21 cellular contexts compared by ENCODE assay signal in the genomic region with DNA sequence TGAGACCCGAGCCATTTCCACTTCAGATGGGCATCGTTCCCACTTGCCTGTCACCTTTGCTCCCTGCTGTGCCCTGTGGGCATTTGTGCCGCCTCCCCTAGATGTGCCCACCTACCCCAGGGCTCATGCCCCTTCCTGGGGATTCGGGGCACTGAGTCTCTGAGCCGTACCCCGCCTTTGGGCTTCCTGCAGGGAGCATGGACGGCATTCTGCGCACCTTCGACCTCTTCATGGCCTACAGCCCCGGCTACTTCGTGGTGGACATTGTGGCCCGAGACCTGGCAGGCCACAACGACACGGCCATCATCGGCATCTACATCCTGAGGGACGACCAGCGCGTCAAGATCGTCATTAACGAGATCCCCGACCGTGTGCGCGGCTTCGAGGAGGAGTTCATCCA. TPM values are rescaled to one million over a fixed set of nuclear protein-coding genes. Genes with fewer than 3 reads are reported as not detected.
DNase-seq lines count a peak whose midpoint lies in the region; ATAC-seq, FAIRE-seq and TF ChIP-seq lines count a peak whose summit lies in the region.
"Had no signal": no experiment of that assay in that cellular context is flagged by ENCODE, and none has a peak within 500 bp of the region (broad histone marks: within the 10 kb centered on the region; RNA-seq: fewer than 3 reads in every experiment).

No MANE protein-coding gene starts in this region.

- peaks cover 5% of the 10 kb centered on the region for H4K20me1 ChIP-seq in osteoblast (ENCODE audit: insufficient read depth, low read length)

- H3K9me3 ChIP-seq in HEK293 (ENCODE audit: control insufficient read depth, insufficient read depth, low read depth, low read length): no peaks in the 10 kb centered on the region
- H3K9me3 ChIP-seq in left lung: no peaks in the 10 kb centered on the region
- H3K9me3 ChIP-seq in osteoblast (ENCODE audit: low read depth, low read length): no peaks in the 10 kb centered on the region
- H3K9me3 ChIP-seq in Caco-2: no peaks in the 10 kb centered on the region
- H3K9me3 ChIP-seq: BLaER1, HAP-1 had no signal

- no peak for TF ChIP-seq CTCF in HEK293 (tag by site-specific recombination; IDR thresholded peaks at IDR 0.05)
- no peak for TF ChIP-seq CTCF in left lung (IDR thresholded peaks at IDR 0.05)
- TF ChIP-seq CTCF in osteoblast (IDR thresholded peaks at IDR 0.05; ENCODE audit: extremely low read depth, low read depth, low read length): no peak
- no peak for TF ChIP-seq CTCF in Caco-2 (IDR thresholded peaks at IDR 0.05; ENCODE audit: insufficient read depth in 1 of 2, low read depth in 1 of 2, low read length in 1 of 2, severe bottlenecking in 1 of 2, unreplicated experiment in 1 of 2)

- H3K4me2 ChIP-seq in osteoblast (ENCODE audit: insufficient read depth, low read length): no peak overlapping the region
- H3K4me2 ChIP-seq: GM23338 had no signal

- BruUV-seq in Caco-2 (replicated peaks; lab: Mats Ljungman, UMichigan): no TSS peak

- H3K79me2 ChIP-seq in osteoblast (ENCODE audit: insufficient read depth, low read length): no peaks in the 10 kb centered on the region

- no peak overlapping the region for H3K27ac ChIP-seq in HEK293 (ENCODE audit: extremely low read depth, low read depth, low read length)
- no peak overlapping the region for H3K27ac ChIP-seq in left lung
- no peak overlapping the region for H3K27ac ChIP-seq in osteoblast (ENCODE audit: low read depth, low read length)
- H3K27ac ChIP-seq: 22Rv1, BLaER1, C4-2B had no signal

- no peaks in the 10 kb centered on the region for H3K27me3 ChIP-seq in left lung
- H3K27me3 ChIP-seq in osteoblast (ENCODE audit: insufficient read depth, low read length): peaks cover 14% of the 10 kb centered on the region
- no peaks in the 10 kb centered on the region for H3K27me3 ChIP-seq in Caco-2 (replicated peaks; ENCODE audit: control insufficient read depth, insufficient read depth, low read length)
- H3K27me3 ChIP-seq: BLaER1 had no signal

- H3K4me1 Mint-ChIP-seq in Caco-2 (ENCODE audit: low read depth, unreplicated experiment): peaks cover 4% of the 10 kb centered on the region

- no peaks in the 10 kb centered on the region for H3K9me3 Mint-ChIP-seq in Caco-2 (ENCODE audit: unreplicated experiment)
- H3K9me3 Mint-ChIP-seq: CD4-positive, CD25-positive, alpha-beta regulatory T cell; CD8-positive, alpha-beta T cell; GM23338 had no signal

- peaks cover 49% of the 10 kb centered on the region for H3K36me3 Mint-ChIP-seq in Caco-2 (ENCODE audit: insufficient read depth, unreplicated experiment)

- ATAC-seq in left lung: no peak
- no peak for ATAC-seq in GM18519 (IDR thresholded peaks at IDR 0.05; ENCODE audit: low FRiP score, unreplicated experiment)
- ATAC-seq: CD8-positive, alpha-beta T cell; GM12878; GM23338 had no signal

- intact Hi-C loops in left lung (cut with DNase I): loop anchor here in 1 of 2 donors (10.0 kb wide), 1 partner anchor 425 kb away; no protein-coding TSS in a partner anchor
- intact Hi-C loops in Caco-2 (cut with micrococcal nuclease; ENCODE audit: unreplicated experiment): loop anchor here (5.0 kb wide), 1 partner anchor 102 kb away; no protein-coding TSS in a partner anchor

- H3K36me3 ChIP-seq in HEK293 (ENCODE audit: control insufficient read depth in 2 of 2, insufficient read depth in 1 of 2, low read length in 2 of 2) (peaks cover 0 to 3% of the 10 kb centered on the region in 2 experiments; a peak in 1 of 3 replicates), left lung (peaks cover 0 to 42% of the 10 kb centered on the region in 2 donors), osteoblast (ENCODE audit: insufficient read depth, low read length) (no peaks in the 10 kb centered on the region), Caco-2 (ENCODE audit: control insufficient read depth, insufficient read depth, low read length) (peaks cover 1% of the 10 kb centered on the region; the same call in 1 of the 2 replicates)
- H3K36me3 ChIP-seq: HAP-1 had no signal

- H3K4me1 ChIP-seq in HEK293 (ENCODE audit: control insufficient read depth, insufficient read depth, low read length) (peaks cover 6% of the 10 kb centered on the region; the same call in 1 of the 2 replicates), left lung (peaks cover 0 to 29% of the 10 kb centered on the region in 2 donors), osteoblast (ENCODE audit: insufficient read depth, low read length) (no peaks in the 10 kb centered on the region), Caco-2 (no peaks in the 10 kb centered on the region)
- H3K4me1 ChIP-seq: HAP-1 had no signal

- no peak overlapping the region for H3K4me3 ChIP-seq in HEK293 (ENCODE audit: low read depth, low read length)
- no peak overlapping the region for H3K4me3 ChIP-seq in left lung
- no peak overlapping the region for H3K4me3 ChIP-seq in osteoblast (ENCODE audit: insufficient read depth, low read length)
- H3K4me3 ChIP-seq in Caco-2 (ENCODE audit: low read depth, low read length): no peak overlapping the region
- H3K4me3 ChIP-seq: BLaER1, GM12878, GM23338, HAP-1 had no signal

- CTCF ChIA-PET in HEK293 (lab: Yijun Ruan, JAX) (no interaction called here), Caco-2 (lab: Charles Lee) (interaction anchor here (0.6 kb wide), 1 partner anchor 746 kb away, joined by 3 read pairs; no protein-coding TSS in a partner anchor)

- H2AFZ ChIP-seq in osteoblast (ENCODE audit: low read length): no peak overlapping the region
- H2AFZ ChIP-seq: GM23338 had no signal

- POLR2A ChIA-PET in HEK293 (lab: Yijun Ruan, JAX) (interaction anchor here (0.7 kb wide), 1 partner anchor 1432 kb away, joined by 9 read pairs; no protein-coding TSS in a partner anchor), Caco-2 (lab: Charles Lee) (interaction anchor here (0.6 kb wide), 1 partner anchor 41 kb away, joined by 5 read pairs; a partner anchor contains a TSS)

- no peaks in the 10 kb centered on the region for H3K27me3 Mint-ChIP-seq in Caco-2 (ENCODE audit: insufficient read depth, unreplicated experiment)
- H3K27me3 Mint-ChIP-seq: CD4-positive, CD25-positive, alpha-beta regulatory T cell had no signal

- DNase-seq in left lung (peak; percentile 30 to 64), osteoblast (ENCODE audit: insufficient read length, low spot score, missing footprints) (peak; percentile 44), urothelium cell line (ENCODE audit: low spot score) (no peak), Caco-2 (no peak)
- DNase-seq in activated naive CD4-positive, alpha-beta T cell treated with Interleukin-2 at 50 U/mL for 16 hours: no peak
- DNase-seq: CD4-positive, CD25-positive, alpha-beta regulatory T cell; CD8-positive, alpha-beta T cell; DMS 273 treated with DMSO at 0.1 percent for 48 hours; DMS79; EL had no signal

- no peak overlapping the region for H3K4me3 Mint-ChIP-seq in Caco-2 (ENCODE audit: unreplicated experiment)
- H3K4me3 Mint-ChIP-seq: B cell; CD4-positive, CD25-positive, alpha-beta regulatory T cell; CD8-positive, alpha-beta T cell; GM23338 had no signal

- H3K27ac Mint-ChIP-seq in Caco-2 (ENCODE audit: unreplicated experiment): no peak overlapping the region
- H3K27ac Mint-ChIP-seq: B cell; CD4-positive, CD25-positive, alpha-beta regulatory T cell; CD8-positive, alpha-beta T cell; GM23338 had no signal

- peak; percentile 20 for FAIRE-seq in urothelium cell line (lab: Jason Lieb, UNC)
- FAIRE-seq: A204.1, D721Med, GM12878 had no signal

TF ChIP-seq in HEK293, 187 proteins besides CTCF, POLR2A, EP300 and RAD21:
- TF ChIP-seq, protein P1, sequence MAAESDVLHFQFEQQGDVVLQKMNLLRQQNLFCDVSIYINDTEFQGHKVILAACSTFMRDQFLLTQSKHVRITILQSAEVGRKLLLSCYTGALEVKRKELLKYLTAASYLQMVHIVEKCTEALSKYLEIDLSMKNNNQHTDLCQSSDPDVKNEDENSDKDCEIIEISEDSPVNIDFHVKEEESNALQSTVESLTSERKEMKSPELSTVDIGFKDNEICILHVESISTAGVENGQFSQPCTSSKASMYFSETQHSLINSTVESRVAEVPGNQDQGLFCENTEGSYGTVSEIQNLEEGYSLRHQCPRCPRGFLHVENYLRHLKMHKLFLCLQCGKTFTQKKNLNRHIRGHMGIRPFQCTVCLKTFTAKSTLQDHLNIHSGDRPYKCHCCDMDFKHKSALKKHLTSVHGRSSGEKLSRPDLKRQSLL (tag by site-specific recombination; IDR thresholded peaks at IDR 0.05): no peak
- TF ChIP-seq, protein P2, sequence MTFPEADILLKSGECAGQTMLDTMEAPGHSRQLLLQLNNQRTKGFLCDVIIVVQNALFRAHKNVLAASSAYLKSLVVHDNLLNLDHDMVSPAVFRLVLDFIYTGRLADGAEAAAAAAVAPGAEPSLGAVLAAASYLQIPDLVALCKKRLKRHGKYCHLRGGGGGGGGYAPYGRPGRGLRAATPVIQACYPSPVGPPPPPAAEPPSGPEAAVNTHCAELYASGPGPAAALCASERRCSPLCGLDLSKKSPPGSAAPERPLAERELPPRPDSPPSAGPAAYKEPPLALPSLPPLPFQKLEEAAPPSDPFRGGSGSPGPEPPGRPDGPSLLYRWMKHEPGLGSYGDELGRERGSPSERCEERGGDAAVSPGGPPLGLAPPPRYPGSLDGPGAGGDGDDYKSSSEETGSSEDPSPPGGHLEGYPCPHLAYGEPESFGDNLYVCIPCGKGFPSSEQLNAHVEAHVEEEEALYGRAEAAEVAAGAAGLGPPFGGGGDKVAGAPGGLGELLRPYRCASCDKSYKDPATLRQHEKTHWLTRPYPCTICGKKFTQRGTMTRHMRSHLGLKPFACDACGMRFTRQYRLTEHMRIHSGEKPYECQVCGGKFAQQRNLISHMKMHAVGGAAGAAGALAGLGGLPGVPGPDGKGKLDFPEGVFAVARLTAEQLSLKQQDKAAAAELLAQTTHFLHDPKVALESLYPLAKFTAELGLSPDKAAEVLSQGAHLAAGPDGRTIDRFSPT (tag by site-specific recombination; IDR thresholded peaks at IDR 0.05): peak; percentile 33; the same call in 1 of the 2 replicates
- TF ChIP-seq ZNF473 (tag by site-specific recombination; IDR thresholded peaks at IDR 0.05): no peak

RNA-seq across cellular contexts. Expression of a gene that starts 36.3 kb away (rescaled TPM):
- 100 to 1,000 TPM in 1 of 2 donors, 10 to 100 TPM in 1; 46.7 to 133 TPM for total RNA-seq in left lung
- total RNA-seq in osteoblast: 69.5 and 75.3 TPM in 2 replicates
- 41.9 and 44.0 TPM in 2 replicates for total RNA-seq in Caco-2 (2022)

RNA-seq across cellular contexts. Expression of a gene that starts 41.4 kb away (rescaled TPM):
- total RNA-seq in left lung (1,000 to 10,000 TPM; 1,484 to 1,668 TPM), osteoblast (1,248 and 1,391 TPM in 2 replicates), Caco-2 (2022) (1,227 and 1,316 TPM in 2 replicates)

Comparison
In these comparisons a context has a peak if more than half of its experiments do, and no peak if none do; other contexts are left out.
1. DNase-seq: peak in left lung (2 of 2) and osteoblast (single experiment); none in urothelium cell line (single experiment), activated naive CD4-positive, alpha-beta T cell treated with Interleukin-2 at 50 U/mL for 16 hours (single experiment) and Caco-2 (0 of 2).